Comparison of ENCODE assay signal across 8 cellular contexts in the genomic region with DNA sequence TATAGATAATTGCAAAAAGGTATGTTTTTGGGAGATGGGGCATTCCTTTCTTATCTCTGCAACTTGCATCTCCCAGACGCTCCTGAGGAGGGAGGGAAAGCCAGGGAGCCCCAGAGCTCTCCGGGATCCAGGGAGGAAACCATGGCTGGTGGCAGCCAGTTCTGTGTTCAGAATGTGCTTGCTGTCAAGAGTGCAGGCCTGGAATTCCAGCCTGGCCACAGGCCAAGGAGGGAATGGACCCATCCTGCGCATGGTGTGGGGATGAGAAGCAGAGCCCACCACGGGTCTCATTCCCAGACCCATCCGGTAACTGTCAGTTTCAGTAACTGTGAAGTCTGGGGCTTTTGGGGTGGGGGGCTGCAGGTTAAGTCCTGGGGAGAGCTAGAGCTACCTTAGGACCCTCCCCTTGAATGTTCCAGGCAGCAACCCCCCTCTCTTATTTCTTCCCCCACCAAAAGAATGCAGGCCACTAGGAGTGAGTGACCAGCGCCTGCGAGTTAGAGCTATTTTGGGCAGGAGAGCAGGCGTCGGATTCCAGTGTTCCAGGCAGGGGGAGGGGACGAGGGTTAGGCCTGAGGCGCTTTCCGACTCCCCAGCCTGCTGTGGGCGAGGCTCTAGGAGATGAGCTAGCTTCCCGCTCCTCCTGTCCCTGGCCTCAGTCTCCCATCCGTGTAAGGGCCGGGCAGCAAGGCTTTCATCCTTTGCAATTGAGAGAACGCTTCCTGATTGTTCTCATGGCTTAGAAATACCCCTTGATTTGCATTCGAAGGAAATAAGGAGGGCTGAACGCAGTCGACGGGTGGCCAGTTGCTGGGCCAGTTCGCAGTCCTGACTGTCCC. TPM values are rescaled to one million over a fixed set of nuclear protein-coding genes. Genes with fewer than 3 reads are reported as not detected.
DNase-seq lines count a peak whose midpoint lies in the region; ATAC-seq and TF ChIP-seq lines count a peak whose summit lies in the region.

No MANE protein-coding gene starts in this region.

- DNase-seq in COLO668 (lab: John Stamatoyannopoulos, UW; ENCODE audit: unreplicated experiment) (peak; percentile 53), HCT116 (ENCODE audit: low read depth, low spot score) (no peak), SK-N-SH (peak; percentile 66), endothelial cell (ENCODE audit: low spot score) (peak; percentile 54), mesendoderm (peak; percentile 96), thyroid gland (peak; percentile 88 to 91)
- no peak for DNase-seq in stimulated activated CD4-positive, alpha-beta T cell treated with anti-CD3 and anti-CD28 coated beads, Interleukin-2, amount 100 ng/mL, for 48 hours
- DNase-seq in central memory CD4-positive, alpha-beta T cell, result no peak

- CTCF ChIA-PET in HCT116 (lab: Charles Lee), result interaction anchor here (1.3 to 2.1 kb wide), 4 partner anchors 15 to 481 kb away, joined by 3 to 10 read pairs (median 7); no protein-coding TSS in a partner anchor
- CTCF ChIA-PET in SK-N-SH (lab: Yijun Ruan, JAX), result interaction anchor here (0.5 to 3.4 kb wide), 6 partner anchors 9 to 481 kb away, joined by 3 to 19 read pairs (median 4); a partner anchor contains a TSS

- no peak for TF ChIP-seq CTCF in HCT116 (IDR thresholded peaks at IDR 0.05 in 2 of 3, conservative IDR thresholded peaks at IDR 0.05 in 1 of 3; ENCODE audit: borderline replicate concordance in 1 of 3, insufficient read depth in 1 of 3, low read depth in 2 of 3, low read length in 2 of 3)
- no peak for TF ChIP-seq CTCF in SK-N-SH (IDR thresholded peaks at IDR 0.05)
- TF ChIP-seq CTCF in endothelial cell (IDR thresholded peaks at IDR 0.05; ENCODE audit: unreplicated experiment), result no peak
- no peak for TF ChIP-seq CTCF in thyroid gland (IDR thresholded peaks at IDR 0.05)

- H3F3A ChIP-seq in SK-N-SH (replicated peaks; ENCODE audit: insufficient read depth), result peaks cover 29% of the 10 kb centered on the region

- H2AFZ ChIP-seq in HCT116 (ENCODE audit: low read depth, low read length, poor library complexity, severe bottlenecking), result no peak overlapping the region
- peak overlapping the region; percentile 86; the same call in 1 of the 2 replicates for H2AFZ ChIP-seq in SK-N-SH (ENCODE audit: low read depth)

- peak; percentile 48 for ATAC-seq in HCT116

- H3K4me3 ChIP-seq in HCT116 (replicated peaks in 1 of 2; ENCODE audit: low read depth in 1 of 2, low read length in 2 of 2) (peak overlapping the region; percentile 54 to 70), SK-N-SH (ENCODE audit: low read depth in 2 of 2, low read length in 1 of 2) (peak overlapping the region; percentile 66 to 74), mesendoderm (ENCODE audit: low read length) (peak overlapping the region; percentile 20), thyroid gland (replicated peaks in 1 of 3) (peak overlapping the region in 2 of 3 donors; percentile 14 to 39)

- TF ChIP-seq RAD21 in HCT116 (IDR thresholded peaks at IDR 0.05; ENCODE audit: low read depth) (no peak), SK-N-SH (IDR thresholded peaks at IDR 0.05; ENCODE audit: low read length) (no peak)

- peaks cover 24% of the 10 kb centered on the region for H3K4me1 Mint-ChIP-seq in endothelial cell (ENCODE audit: unreplicated experiment)

- POLR2A ChIA-PET in HCT116 (lab: Charles Lee), result interaction anchor here (1.1 to 2.8 kb wide), 6 partner anchors 12 to 376 kb away, joined by 3 to 12 read pairs (median 4); a partner anchor contains a TSS
- POLR2A ChIA-PET in SK-N-SH (lab: Yijun Ruan, JAX), result interaction anchor here (0.5 to 1.2 kb wide), 6 partner anchors 12 to 471 kb away, joined by 3 to 5 read pairs (median 3); a partner anchor contains a TSS

- WGBS in SK-N-SH (ENCODE audit: low lambda C conversion rate), result 2% methylated on average over 17 of the region's 22 CpGs
- WGBS in mesendoderm (ENCODE audit: extremely low coverage, insufficient coverage, low lambda C conversion rate), result no CpG with 5 or more reads among the region's 22 CpGs
- WGBS in thyroid gland, 2 donors, result 5 to 6% methylated on average over 16 to 19 of the region's 22 CpGs

- H3K9me3 ChIP-seq in HCT116 (ENCODE audit: control insufficient read depth in 1 of 2, insufficient read depth in 1 of 2, low read depth in 1 of 2, low read length in 2 of 2), result no peaks in the 10 kb centered on the region
- no peaks in the 10 kb centered on the region for H3K9me3 ChIP-seq in SK-N-SH
- H3K9me3 ChIP-seq in thyroid gland, result no peaks in the 10 kb centered on the region

- no peak for TF ChIP-seq EP300 in SK-N-SH (IDR thresholded peaks at IDR 0.05; ENCODE audit: borderline replicate concordance in 1 of 2, low read depth in 1 of 2, low read length in 1 of 2)

- H3K27me3 ChIP-seq in HCT116 (ENCODE audit: insufficient read depth, low read length) (no peaks in the 10 kb centered on the region), SK-N-SH (ENCODE audit: insufficient read depth) (no peaks in the 10 kb centered on the region), mesendoderm (ENCODE audit: insufficient read depth, low read length, poor library complexity) (no peaks in the 10 kb centered on the region), thyroid gland (no peaks in the 10 kb centered on the region)

- peak overlapping the region; percentile 89 for H3K4me3 Mint-ChIP-seq in endothelial cell (ENCODE audit: unreplicated experiment)

- peak overlapping the region; percentile 98 for H2AK5ac ChIP-seq in mesendoderm (ENCODE audit: low read length)

- H3K27me3 Mint-ChIP-seq in endothelial cell (ENCODE audit: unreplicated experiment), result peaks cover 6% of the 10 kb centered on the region

- H2BK120ac ChIP-seq in mesendoderm (ENCODE audit: low read depth, low read length), result peak overlapping the region; percentile 48

- intact Hi-C loops in HCT116 (cut with micrococcal nuclease) (no loop called here), thyroid gland (cut with DNase I) (loop anchor here (10.0 kb wide), 1 partner anchor 196 kb away; no protein-coding TSS in a partner anchor)

- H4K5ac ChIP-seq in mesendoderm (ENCODE audit: low read length), result peak overlapping the region; percentile 2

- TF ChIP-seq POLR2A in HCT116 (IDR thresholded peaks at IDR 0.05; ENCODE audit: borderline replicate concordance, extremely low read depth, insufficient read depth, insufficient read length), result no peak
- TF ChIP-seq POLR2A in thyroid gland (IDR thresholded peaks at IDR 0.05), result no peak

- H2BK5ac ChIP-seq in mesendoderm (ENCODE audit: low read length), result peak overlapping the region; percentile 98

- H3K18ac ChIP-seq in mesendoderm (ENCODE audit: low read length), result peak overlapping the region; percentile 60

- no peak overlapping the region for H4K8ac ChIP-seq in mesendoderm (ENCODE audit: low read depth, low read length)

- no peak overlapping the region for H2BK15ac ChIP-seq in mesendoderm (replicated peaks; ENCODE audit: low read depth)

- peaks cover 3% of the 10 kb centered on the region for H3K79me1 ChIP-seq in mesendoderm (ENCODE audit: low read length)

- H3K4ac ChIP-seq in mesendoderm (ENCODE audit: low read depth, low read length), result peak overlapping the region; percentile 90

- no peaks in the 10 kb centered on the region for H3K36me3 Mint-ChIP-seq in endothelial cell (ENCODE audit: low read depth, unreplicated experiment)

- H4K20me1 ChIP-seq in HCT116 (ENCODE audit: insufficient read depth) (no peaks in the 10 kb centered on the region), SK-N-SH (ENCODE audit: insufficient read depth) (peaks cover 6% of the 10 kb centered on the region; the same call in 1 of the 2 replicates)

- H3K9me3 Mint-ChIP-seq in endothelial cell (ENCODE audit: unreplicated experiment), result no peaks in the 10 kb centered on the region

- H3K9me2 ChIP-seq in HCT116 (ENCODE audit: insufficient read depth) (no peaks in the 10 kb centered on the region), SK-N-SH (no peaks in the 10 kb centered on the region)

- H3K56ac ChIP-seq in mesendoderm (ENCODE audit: low read length), result peak overlapping the region; percentile 81

- H3K4me1 ChIP-seq in HCT116 (ENCODE audit: control insufficient read depth in 1 of 2, insufficient read depth in 2 of 2, low read length in 2 of 2), result peaks cover 40 to 51% of the 10 kb centered on the region in 2 experiments
- H3K4me1 ChIP-seq in SK-N-SH (ENCODE audit: control insufficient read depth in 1 of 2, insufficient read depth in 2 of 2, low read depth in 1 of 2, low read length in 1 of 2), result peaks cover 5 to 20% of the 10 kb centered on the region in 2 experiments; a peak in 2 of 4 replicates
- H3K4me1 ChIP-seq in mesendoderm (ENCODE audit: control insufficient read depth, low read depth, low read length), result peaks cover 11% of the 10 kb centered on the region
- H3K4me1 ChIP-seq in thyroid gland, result peaks cover 18 to 30% of the 10 kb centered on the region in 2 donors

- H3K27ac Mint-ChIP-seq in endothelial cell (ENCODE audit: unreplicated experiment), result peak overlapping the region; percentile 92

- peak overlapping the region; percentile 60 for H3K23ac ChIP-seq in mesendoderm (ENCODE audit: low read length)

- H3K79me2 ChIP-seq in HCT116 (ENCODE audit: insufficient read depth, low read length), result peaks cover 37% of the 10 kb centered on the region
- peaks cover 34% of the 10 kb centered on the region for H3K79me2 ChIP-seq in SK-N-SH (ENCODE audit: insufficient read depth)
- H3K79me2 ChIP-seq in mesendoderm (ENCODE audit: control insufficient read depth, insufficient read depth, low read length), result peaks cover 29% of the 10 kb centered on the region

- peak overlapping the region; percentile 95 for H3K4me2 ChIP-seq in HCT116 (ENCODE audit: low read length)
- H3K4me2 ChIP-seq in SK-N-SH, result peak overlapping the region; percentile 78
- H3K4me2 ChIP-seq in mesendoderm (ENCODE audit: low read length), result peak overlapping the region; percentile 58

- TSS peak; percentile 95 for BruUV-seq in HCT116 (replicated peaks; lab: Mats Ljungman, UMichigan)

- peak overlapping the region; percentile 95 for H3K27ac ChIP-seq in HCT116 (ENCODE audit: low read depth, low read length)
- H3K27ac ChIP-seq in SK-N-SH (ENCODE audit: low read depth in 2 of 2, low read length in 1 of 2), result peak overlapping the region; percentile 97
- H3K27ac ChIP-seq in mesendoderm (ENCODE audit: low read depth, low read length), result peak overlapping the region; percentile 85
- peak overlapping the region; percentile 97 to 100 (median 99) for H3K27ac ChIP-seq in thyroid gland

- RAD21 ChIA-PET in HCT116 (lab: Charles Lee; ENCODE audit: low non-redundant PET in 1 of 2, low total read pairs in 2 of 2, uncharacterized antibody in 2 of 2, unreplicated experiment in 2 of 2), result interaction anchor here in 1 of 2 experiments (1.2 kb wide), 1 partner anchor 15 kb away, joined by 3 read pairs; no protein-coding TSS in a partner anchor

- H3K9ac ChIP-seq in HCT116 (ENCODE audit: low read length) (peak overlapping the region; percentile 77), SK-N-SH (peak overlapping the region; percentile 74), mesendoderm (ENCODE audit: low read length) (peak overlapping the region; percentile 70)

- no peaks in the 10 kb centered on the region for H3K36me3 ChIP-seq in HCT116 (ENCODE audit: control insufficient read depth in 1 of 2, insufficient read depth in 2 of 2, low read length in 2 of 2)
- H3K36me3 ChIP-seq in SK-N-SH (replicated peaks in 1 of 2; ENCODE audit: control insufficient read depth in 1 of 2, insufficient read depth in 2 of 2, low read length in 1 of 2), result no peaks in the 10 kb centered on the region
- no peaks in the 10 kb centered on the region for H3K36me3 ChIP-seq in mesendoderm (ENCODE audit: control insufficient read depth, insufficient read depth, low read length)
- H3K36me3 ChIP-seq in thyroid gland, result no peaks in the 10 kb centered on the region

RNA-seq across cellular contexts. Expression of a gene that starts 0.8 kb away (rescaled TPM):
- 99.9 TPM for total RNA-seq in HCT116 (2021; ENCODE audit: unreplicated experiment)
- 45.8 and 46.7 TPM in 2 replicates for polyA plus RNA-seq in HCT116 (2012)
- polyA plus RNA-seq in SK-N-SH (2012; rRNA removed), result 50.2 and 54.4 TPM in 2 replicates
- 32.6 and 48.4 TPM in 2 replicates for polyA plus RNA-seq in SK-N-SH (2012; cell fraction: cytosol; rRNA removed)
- polyA plus RNA-seq in SK-N-SH (2012; cell fraction: nucleus; rRNA removed), result 33.9 and 54.3 TPM in 2 replicates
- 54.8 TPM for total RNA-seq in endothelial cell (ENCODE audit: unreplicated experiment)
- 69.5 TPM for polyA plus RNA-seq in mesendoderm (2013, experiment 1 of 2)
- 70.3 TPM for polyA plus RNA-seq in mesendoderm (2013, experiment 2 of 2)
- total RNA-seq in thyroid gland, result 10 to 100 TPM; 55.1 to 86.7 (median 79.6) TPM

RNA-seq across cellular contexts. Expression of a gene that starts 40.1 kb away (rescaled TPM):
- 11.3 TPM for total RNA-seq in HCT116 (2021; ENCODE audit: unreplicated experiment)
- 6.8 and 9.0 TPM in 2 replicates for polyA plus RNA-seq in HCT116 (2012)
- 38.7 and 56.8 TPM in 2 replicates for polyA plus RNA-seq in SK-N-SH (2012; rRNA removed)
- 7.4 and 9.3 TPM in 2 replicates for polyA plus RNA-seq in SK-N-SH (2012; cell fraction: cytosol; rRNA removed)
- polyA plus RNA-seq in SK-N-SH (2012; cell fraction: nucleus; rRNA removed), result 501 and 625 TPM in 2 replicates
- total RNA-seq in endothelial cell (ENCODE audit: unreplicated experiment), result 30.0 TPM
- polyA plus RNA-seq in mesendoderm (2013, experiment 1 of 2), result 3.0 TPM
- polyA plus RNA-seq in mesendoderm (2013, experiment 2 of 2), result 3.6 TPM
- total RNA-seq in thyroid gland, result 10 to 100 TPM; 10.7 to 20.9 (median 16.7) TPM

RNA-seq across cellular contexts. Expression of a gene that starts 47.0 kb away (rescaled TPM):
- total RNA-seq in HCT116 (2021; ENCODE audit: unreplicated experiment), result 4.8 TPM
- 7.7 and 8.2 TPM in 2 replicates for polyA plus RNA-seq in HCT116 (2012)
- polyA plus RNA-seq in SK-N-SH (2012; rRNA removed), result 17.6 and 21.3 TPM in 2 replicates
- 1.0 and 2.1 TPM in 2 replicates for polyA plus RNA-seq in SK-N-SH (2012; cell fraction: cytosol; rRNA removed)
- polyA plus RNA-seq in SK-N-SH (2012; cell fraction: nucleus; rRNA removed), result 185 and 225 TPM in 2 replicates
- 11.9 TPM for total RNA-seq in endothelial cell (ENCODE audit: unreplicated experiment)
- polyA plus RNA-seq in mesendoderm (2013, experiment 1 of 2), result 20.4 TPM
- 20.5 TPM for polyA plus RNA-seq in mesendoderm (2013, experiment 2 of 2)
- 1 to 10 TPM; 3.5 to 7.9 (median 5.9) TPM for total RNA-seq in thyroid gland

RNA-seq across cellular contexts. Expression of a gene that starts 57.0 kb away (rescaled TPM):
- total RNA-seq in HCT116 (2021; ENCODE audit: unreplicated experiment) (11.9 TPM), endothelial cell (ENCODE audit: unreplicated experiment) (17.3 TPM), thyroid gland (100 to 1,000 TPM in 2 of 4 donors, 10 to 100 TPM in 2; 50.4 to 177 (median 94.8) TPM)
- polyA plus RNA-seq in HCT116 (2012), result 8.0 and 11.1 TPM in 2 replicates
- 42.1 and 57.5 TPM in 2 replicates for polyA plus RNA-seq in SK-N-SH (2012; rRNA removed)
- polyA plus RNA-seq in SK-N-SH (2012; cell fraction: cytosol; rRNA removed), result 37.9 and 47.3 TPM in 2 replicates
- 26.5 and 29.9 TPM in 2 replicates for polyA plus RNA-seq in SK-N-SH (2012; cell fraction: nucleus; rRNA removed)
- 6.6 TPM for polyA plus RNA-seq in mesendoderm (2013, experiment 1 of 2)
- 6.5 TPM for polyA plus RNA-seq in mesendoderm (2013, experiment 2 of 2)

RNA-seq across cellular contexts. Expression of a gene that starts 57.5 kb away (rescaled TPM):
- 497 TPM for total RNA-seq in HCT116 (2021; ENCODE audit: unreplicated experiment)
- 389 and 390 TPM in 2 replicates for polyA plus RNA-seq in HCT116 (2012)
- 221 and 312 TPM in 2 replicates for polyA plus RNA-seq in SK-N-SH (2012; rRNA removed)
- 300 and 334 TPM in 2 replicates for polyA plus RNA-seq in SK-N-SH (2012; cell fraction: cytosol; rRNA removed)
- 174 and 183 TPM in 2 replicates for polyA plus RNA-seq in SK-N-SH (2012; cell fraction: nucleus; rRNA removed)
- 583 TPM for total RNA-seq in endothelial cell (ENCODE audit: unreplicated experiment)
- 409 TPM for polyA plus RNA-seq in mesendoderm (2013, experiment 1 of 2)
- polyA plus RNA-seq in mesendoderm (2013, experiment 2 of 2), result 408 TPM
- total RNA-seq in thyroid gland, result 100 to 1,000 TPM; 437 to 789 (median 587) TPM

Comparison
In these comparisons a context has a peak if more than half of its experiments do, and no peak if none do; other contexts are left out.
1. DNase-seq: peak in COLO668 (single experiment), SK-N-SH (single experiment), endothelial cell (single experiment), mesendoderm (single experiment) and thyroid gland (2 of 2); none in HCT116 (single experiment), stimulated activated CD4-positive, alpha-beta T cell treated with anti-CD3 and anti-CD28 coated beads, Interleukin-2, amount 100 ng/mL, for 48 hours (0 of 2) and central memory CD4-positive, alpha-beta T cell (single experiment).
2. H3K4me3 ChIP-seq: peak in every context shown above with its lines; median percentile 70 in SK-N-SH; 62 in HCT116; 26 in thyroid gland; 20 in mesendoderm.
3. Peak in every context shown above with its lines, with median percentiles within 50 percentile points of each other: H3K27ac ChIP-seq, H3K4me2 ChIP-seq and H3K9ac ChIP-seq.